Comparison of ENCODE assay signal across 8 cellular contexts in the genomic region with DNA sequence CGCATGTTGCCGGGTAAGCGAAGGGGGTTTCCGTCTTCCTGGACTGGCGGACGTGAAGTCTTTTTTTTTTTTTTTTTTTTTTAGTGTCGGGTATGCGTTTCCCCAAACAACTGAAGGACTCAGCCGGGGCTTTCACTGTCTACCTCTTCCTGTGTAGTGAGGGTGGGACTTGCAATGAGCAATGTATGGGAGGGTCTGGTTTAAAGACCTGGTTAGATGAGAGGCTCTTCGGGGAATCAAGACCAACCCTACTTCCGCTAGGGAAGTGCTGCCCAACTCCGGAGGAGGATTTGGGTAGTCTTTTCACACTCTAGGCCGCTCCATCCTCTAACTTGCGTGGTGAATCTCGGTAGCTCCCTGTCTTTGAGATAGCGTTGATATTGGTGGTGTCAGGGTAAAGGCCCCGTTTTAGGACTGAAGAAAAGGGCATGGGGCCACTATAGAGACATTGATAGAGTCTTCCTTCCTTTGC. TPM values are rescaled to one million over a fixed set of nuclear protein-coding genes. Genes with fewer than 3 reads are reported as not detected.
DNase-seq lines count a peak whose midpoint lies in the region; ATAC-seq and TF ChIP-seq lines count a peak whose summit lies in the region.

No MANE protein-coding gene starts in this region.

- POLR2A ChIA-PET in activated CD8-positive, alpha-beta T cell treated with anti-CD3 and anti-CD28 coated beads, Interleukin-2, amount 10 ng/mL, durations not matched to agents 7 days and 5 days (lab: Charles Lee) = interaction anchor here (0.9 to 3.6 kb wide), 18 partner anchors 8 to 1593 kb away, joined by 3 to 30 read pairs (median 5); a partner anchor contains a TSS

- H3K36me3 Mint-ChIP-seq in activated CD8-positive, alpha-beta T cell treated with anti-CD3 and anti-CD28 coated beads, Interleukin-2, amount 10 ng/mL, durations not matched to agents 7 days and 5 days (ENCODE audit: low read depth) = peaks cover 31% of the 10 kb centered on the region
- H3K36me3 Mint-ChIP-seq in endothelial cell (ENCODE audit: low read depth, unreplicated experiment) = no peaks in the 10 kb centered on the region
- H3K36me3 Mint-ChIP-seq in stimulated activated naive B cell treated with anti-CD40 and anti-IgM and Interleukin-4, amounts not matched to agents 10 μg/mL and 1 μg/mL and 100 μg/mL, for 72 hours = peaks cover 14 to 26% of the 10 kb centered on the region in 2 donors

- CTCF ChIA-PET in activated CD8-positive, alpha-beta T cell treated with anti-CD3 and anti-CD28 coated beads, Interleukin-2, amount 10 ng/mL, durations not matched to agents 7 days and 5 days (lab: Charles Lee) = interaction anchor here (0.8 to 4.2 kb wide), 20 partner anchors 8 to 294 kb away, joined by 3 to 31 read pairs (median 5); a partner anchor contains a TSS

- TF ChIP-seq CTCF in endothelial cell (IDR thresholded peaks at IDR 0.05; ENCODE audit: unreplicated experiment) = no peak

- peak overlapping the region; percentile 93 for H3K27ac Mint-ChIP-seq in activated CD8-positive, alpha-beta T cell treated with anti-CD3 and anti-CD28 coated beads, Interleukin-2, amount 10 ng/mL, durations not matched to agents 7 days and 5 days
- peak overlapping the region; percentile 95 for H3K27ac Mint-ChIP-seq in endothelial cell (ENCODE audit: unreplicated experiment)
- H3K27ac Mint-ChIP-seq in stimulated activated naive B cell treated with anti-CD40 and anti-IgM and Interleukin-4, amounts not matched to agents 10 μg/mL and 1 μg/mL and 100 μg/mL, for 72 hours = peak overlapping the region; percentile 100

- H3K4me3 Mint-ChIP-seq in activated CD8-positive, alpha-beta T cell treated with anti-CD3 and anti-CD28 coated beads, Interleukin-2, amount 10 ng/mL, durations not matched to agents 7 days and 5 days = peak overlapping the region; percentile 90
- H3K4me3 Mint-ChIP-seq in endothelial cell (ENCODE audit: unreplicated experiment) = peak overlapping the region; percentile 97
- peak overlapping the region; percentile 97 to 98 for H3K4me3 Mint-ChIP-seq in stimulated activated naive B cell treated with anti-CD40 and anti-IgM and Interleukin-4, amounts not matched to agents 10 μg/mL and 1 μg/mL and 100 μg/mL, for 72 hours

- no peaks in the 10 kb centered on the region for H3K9me3 Mint-ChIP-seq in activated CD8-positive, alpha-beta T cell treated with anti-CD3 and anti-CD28 coated beads, Interleukin-2, amount 10 ng/mL, durations not matched to agents 7 days and 5 days (ENCODE audit: insufficient read depth)
- no peaks in the 10 kb centered on the region for H3K9me3 Mint-ChIP-seq in endothelial cell (ENCODE audit: unreplicated experiment)
- no peaks in the 10 kb centered on the region for H3K9me3 Mint-ChIP-seq in stimulated activated naive B cell treated with anti-CD40 and anti-IgM and Interleukin-4, amounts not matched to agents 10 μg/mL and 1 μg/mL and 100 μg/mL, for 72 hours

- ATAC-seq in GM18511 (IDR thresholded peaks at IDR 0.05; ENCODE audit: unreplicated experiment) = peak; percentile 47
- peak; percentile 24 for ATAC-seq in HG03064 (IDR thresholded peaks at IDR 0.05; ENCODE audit: low read depth, unreplicated experiment)
- peak; percentile 73 for ATAC-seq in activated CD8-positive, alpha-beta T cell treated with anti-CD3 and anti-CD28 coated beads, Interleukin-2, amount 10 ng/mL, durations not matched to agents 7 days and 5 days
- peak; percentile 60 to 62 for ATAC-seq in stimulated activated naive B cell treated with anti-CD40 and anti-IgM and Interleukin-4, amounts not matched to agents 10 μg/mL and 1 μg/mL and 100 μg/mL, for 72 hours (replicated peaks)

- H3K27me3 Mint-ChIP-seq in activated CD8-positive, alpha-beta T cell treated with anti-CD3 and anti-CD28 coated beads, Interleukin-2, amount 10 ng/mL, durations not matched to agents 7 days and 5 days (ENCODE audit: low read depth) = no peaks in the 10 kb centered on the region
- H3K27me3 Mint-ChIP-seq in endothelial cell (ENCODE audit: unreplicated experiment) = peaks cover 5% of the 10 kb centered on the region
- H3K27me3 Mint-ChIP-seq in stimulated activated naive B cell treated with anti-CD40 and anti-IgM and Interleukin-4, amounts not matched to agents 10 μg/mL and 1 μg/mL and 100 μg/mL, for 72 hours = no peaks in the 10 kb centered on the region

- peak; percentile 34 for DNase-seq in AG08396 (ENCODE audit: low spot score)
- peak; percentile 33 for DNase-seq in NCI-H510A treated with DMSO at 0.1 percent for 48 hours (lab: John Stamatoyannopoulos, UW)
- DNase-seq in activated CD8-positive, alpha-beta T cell treated with anti-CD3 and anti-CD28 coated beads, Interleukin-2, amount 10 ng/mL, durations not matched to agents 7 days and 5 days = peak; percentile 80
- no peak for DNase-seq in endothelial cell (ENCODE audit: low spot score)
- DNase-seq in mucosa of gallbladder (ENCODE audit: low spot score) = peak; percentile 13
- DNase-seq in stimulated activated naive B cell treated with anti-CD40 and anti-IgM and Interleukin-4, amounts not matched to agents 10 μg/mL and 1 μg/mL and 100 μg/mL, for 72 hours = peak; percentile 73

- H3K4me1 Mint-ChIP-seq in activated CD8-positive, alpha-beta T cell treated with anti-CD3 and anti-CD28 coated beads, Interleukin-2, amount 10 ng/mL, durations not matched to agents 7 days and 5 days (ENCODE audit: low read depth) = peaks cover 48% of the 10 kb centered on the region
- H3K4me1 Mint-ChIP-seq in endothelial cell (ENCODE audit: unreplicated experiment) = peaks cover 45% of the 10 kb centered on the region
- H3K4me1 Mint-ChIP-seq in stimulated activated naive B cell treated with anti-CD40 and anti-IgM and Interleukin-4, amounts not matched to agents 10 μg/mL and 1 μg/mL and 100 μg/mL, for 72 hours = peaks cover 25 to 58% of the 10 kb centered on the region in 2 donors

RNA-seq across cellular contexts. Expression of a gene that starts 0.8 kb away (rescaled TPM):
- 100 to 1,000 TPM; 222 to 228 TPM for total RNA-seq in activated CD8-positive, alpha-beta T cell treated with anti-CD3 and anti-CD28 coated beads, Interleukin-2, amount 10 ng/mL, durations not matched to agents 7 days and 5 days
- total RNA-seq in endothelial cell (ENCODE audit: unreplicated experiment) (248 TPM), mucosa of gallbladder (134 TPM)
